15 cellular contexts compared by ENCODE assay signal in genomic region chr14:78399316-78399889, GRCh38.
A peak's percentile ranks its signal among the peaks of the same experiment; 100 is the strongest.
DNase-seq lines count a peak whose midpoint lies in the region; ATAC-seq and TF ChIP-seq lines count a peak whose summit lies in the region.
"Had no signal": no experiment of that assay in that cellular context is flagged by ENCODE, and none has a peak within 500 bp of the region (broad histone marks: within the 10 kb centered on the region; RNA-seq: fewer than 3 reads in every experiment).

No MANE protein-coding gene starts in this region.

- ATAC-seq in left ventricle myocardium superior: no peak

- H3K27ac ChIP-seq in neural progenitor cell: no peak overlapping the region
- H3K27ac ChIP-seq: ascending aorta, parathyroid adenoma, transverse colon had no signal

- peaks cover 5% of the 10 kb centered on the region for H4K20me1 ChIP-seq in neural progenitor cell (ENCODE audit: low read depth)

- H3K4me3 ChIP-seq in cardiac fibroblast (replicated peaks in 1 of 2; ENCODE audit: low read depth in 2 of 2, low read length in 2 of 2): no peak overlapping the region
- no peak overlapping the region for H3K4me3 ChIP-seq in neural progenitor cell
- H3K4me3 ChIP-seq: ascending aorta, transverse colon had no signal

- H3K4me3 Mint-ChIP-seq in neural progenitor cell: no peak overlapping the region
- H3K4me3 Mint-ChIP-seq: B cell, H9 had no signal

- H3K4me1 Mint-ChIP-seq in neural progenitor cell: peaks cover 4% of the 10 kb centered on the region
- H3K4me1 Mint-ChIP-seq: B cell had no signal

- TF ChIP-seq CTCF in cardiac fibroblast (IDR thresholded peaks at IDR 0.05; ENCODE audit: low read depth, low read length) (no peak), neural progenitor cell (IDR thresholded peaks at IDR 0.05) (no peak)

- H3K27ac Mint-ChIP-seq in neural progenitor cell: no peak overlapping the region
- H3K27ac Mint-ChIP-seq: B cell, H9 had no signal

- no peaks in the 10 kb centered on the region for H3K9me3 Mint-ChIP-seq in neural progenitor cell
- H3K9me3 Mint-ChIP-seq: H9 had no signal

- H3K36me3 ChIP-seq in neural progenitor cell: no peaks in the 10 kb centered on the region
- H3K36me3 ChIP-seq: ascending aorta, transverse colon had no signal

- H3K36me3 Mint-ChIP-seq in neural progenitor cell: no peaks in the 10 kb centered on the region

- H3K27me3 ChIP-seq in neural progenitor cell: no peaks in the 10 kb centered on the region
- H3K27me3 ChIP-seq: ascending aorta, transverse colon had no signal

- intact Hi-C loops in left ventricle myocardium superior (cut with micrococcal nuclease): no loop called here

- no peak overlapping the region for H3K4me2 ChIP-seq in neural progenitor cell

- no peak overlapping the region for H2AFZ ChIP-seq in neural progenitor cell (replicated peaks)
- H2AFZ ChIP-seq: parathyroid adenoma had no signal

- no peaks in the 10 kb centered on the region for H3K4me1 ChIP-seq in neural progenitor cell
- H3K4me1 ChIP-seq: ascending aorta, parathyroid adenoma, transverse colon had no signal

- H3F3A ChIP-seq in neural progenitor cell (ENCODE audit: low read depth): no peaks in the 10 kb centered on the region

- H3K27me3 Mint-ChIP-seq in neural progenitor cell (ENCODE audit: insufficient read depth, low read depth): peaks cover 4% of the 10 kb centered on the region

- DNase-seq in activated T-cell treated with anti-CD3 and anti-CD28 coated beads for 48 hours (ENCODE audit: low read depth) (peak; percentile 2), activated T-cell treated with anti-CD3 and anti-CD28 coated beads for 4 hours (no peak), M059J (ENCODE audit: low read depth) (peak; percentile 2), cardiac fibroblast (ENCODE audit: low read depth in 2 of 2) (peak; percentile 16 to 19), neural progenitor cell (ENCODE audit: low spot score) (peak; percentile 71), left ventricle myocardium superior (no peak), NCI-H1417 treated with DMSO at 0.1 percent for 48 hours (lab: John Stamatoyannopoulos, UW) (no peak)
- no peak for DNase-seq in activated CD4-positive, CD25-positive, alpha-beta regulatory T cell (lab: John Stamatoyannopoulos, UW)
- DNase-seq: activated CD8-positive, alpha-beta memory T cell treated with anti-CD3 and anti-CD28 coated beads for 24 hours; H9; NCI-H1694 treated with DMSO at 0.1 percent for 48 hours; transverse colon had no signal

- H3K9ac ChIP-seq in neural progenitor cell: no peak overlapping the region
- H3K9ac ChIP-seq: parathyroid adenoma had no signal

- no peaks in the 10 kb centered on the region for H3K79me2 ChIP-seq in neural progenitor cell (ENCODE audit: low read depth)
- H3K79me2 ChIP-seq: parathyroid adenoma had no signal

- no peaks in the 10 kb centered on the region for H3K9me3 ChIP-seq in neural progenitor cell (ENCODE audit: low read depth)
- H3K9me3 ChIP-seq: ascending aorta had no signal

Comparison
In these comparisons a context has a peak if more than half of its experiments do, and no peak if none do; other contexts are left out.
1. DNase-seq: peak in activated T-cell treated with anti-CD3 and anti-CD28 coated beads for 48 hours (single experiment), M059J (single experiment), cardiac fibroblast (2 of 2) and neural progenitor cell (single experiment); none in activated T-cell treated with anti-CD3 and anti-CD28 coated beads for 4 hours (single experiment), left ventricle myocardium superior (single experiment), NCI-H1417 treated with DMSO at 0.1 percent for 48 hours (single experiment) and activated CD4-positive, CD25-positive, alpha-beta regulatory T cell (0 of 4).